22 cellular contexts compared by ENCODE assay signal in the genomic region with DNA sequence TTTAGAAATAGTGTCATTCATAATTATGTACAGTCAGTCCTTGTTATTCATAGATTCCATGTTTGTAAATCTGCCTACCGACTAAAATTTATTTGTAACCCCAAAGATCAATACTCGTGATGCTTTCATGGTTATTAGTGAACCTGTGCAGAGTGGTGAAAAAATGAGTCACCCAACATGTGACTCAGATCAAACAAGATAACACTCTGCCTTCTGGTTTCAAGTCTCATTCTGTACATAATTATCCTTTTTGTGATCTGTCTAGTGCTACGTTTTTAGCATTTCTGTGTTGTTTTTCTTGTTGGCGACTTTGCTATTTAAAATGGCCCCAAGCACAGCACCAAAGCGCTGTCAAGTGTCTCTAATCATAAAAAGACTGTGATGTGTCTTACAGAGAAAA.
A peak's percentile ranks its signal among the peaks of the same experiment; 100 is the strongest.
DNase-seq lines count a peak whose midpoint lies in the region; FAIRE-seq and TF ChIP-seq lines count a peak whose summit lies in the region.
"Had no signal": no experiment of that assay in that cellular context is flagged by ENCODE, and none has a peak within 500 bp of the region (broad histone marks: within the 10 kb centered on the region; RNA-seq: fewer than 3 reads in every experiment).

No MANE protein-coding gene starts in this region.

- H3K4me3 ChIP-seq in bronchial epithelial cell (ENCODE audit: low read depth, low read length) (no peak overlapping the region), SJCRH30 (no peak overlapping the region)
- H3K4me3 ChIP-seq: GM23248, HAP-1, Peyer's patch, SJSA1 had no signal

- TF ChIP-seq CTCF in bronchial epithelial cell (IDR thresholded peaks at IDR 0.05; ENCODE audit: insufficient read depth, low read length, severe bottlenecking): no peak

- H3K4me1 ChIP-seq in SJCRH30: no peaks in the 10 kb centered on the region
- H3K4me1 ChIP-seq: HAP-1, Peyer's patch, SJSA1 had no signal

- H3K27ac ChIP-seq in SJCRH30: no peak overlapping the region
- H3K27ac ChIP-seq: GM23248, Peyer's patch, SJSA1 had no signal

- DNase-seq in EL: peak; percentile 6
- DNase-seq in M059J (ENCODE audit: low read depth): peak; percentile 44
- peak; percentile 5 for DNase-seq in bronchial epithelial cell (ENCODE audit: low read depth)
- DNase-seq in MV-4-11 (lab: John Stamatoyannopoulos, UW): no peak
- no peak for DNase-seq in DMS79 (lab: John Stamatoyannopoulos, UW)
- DNase-seq in SJCRH30: no peak
- no peak for DNase-seq in DMS 273 (lab: John Stamatoyannopoulos, UW; ENCODE audit: unreplicated experiment)
- DNase-seq: ACHN; C1 segment of cervical spinal cord; CD8-positive, alpha-beta T cell; DMS79 treated with DMSO at 0.1 percent for 48 hours; GM23248; KBM-7; NCI-H1105; NCI-H2029 treated with DMSO at 0.1 percent for 48 hours; NCI-H345; NCI-H524; NCI-H774; Peyer's patch had no signal

- H3K9me3 ChIP-seq in SJCRH30 (replicated peaks): no peaks in the 10 kb centered on the region
- H3K9me3 ChIP-seq: HAP-1, Peyer's patch, SJSA1 had no signal

- H3K36me3 ChIP-seq in bronchial epithelial cell (ENCODE audit: control insufficient read depth, insufficient read depth, low read length) (no peaks in the 10 kb centered on the region), SJCRH30 (no peaks in the 10 kb centered on the region)
- H3K36me3 ChIP-seq: HAP-1, Peyer's patch, SJSA1 had no signal

- FAIRE-seq in bronchial epithelial cell (lab: Jason Lieb, UNC): no peak
- FAIRE-seq: GM12891 had no signal

- H3K27me3 ChIP-seq in bronchial epithelial cell (ENCODE audit: control insufficient read depth, insufficient read depth, low read length) (no peaks in the 10 kb centered on the region), SJCRH30 (no peaks in the 10 kb centered on the region)
- H3K27me3 ChIP-seq: Peyer's patch, SJSA1 had no signal

Comparison
In these comparisons a context has a peak if more than half of its experiments do, and no peak if none do; other contexts are left out.
1. DNase-seq: peak in EL (single experiment), M059J (single experiment) and bronchial epithelial cell (single experiment); none in MV-4-11 (single experiment), DMS79 (single experiment), SJCRH30 (0 of 2) and DMS 273 (single experiment).